In the genomic region with DNA sequence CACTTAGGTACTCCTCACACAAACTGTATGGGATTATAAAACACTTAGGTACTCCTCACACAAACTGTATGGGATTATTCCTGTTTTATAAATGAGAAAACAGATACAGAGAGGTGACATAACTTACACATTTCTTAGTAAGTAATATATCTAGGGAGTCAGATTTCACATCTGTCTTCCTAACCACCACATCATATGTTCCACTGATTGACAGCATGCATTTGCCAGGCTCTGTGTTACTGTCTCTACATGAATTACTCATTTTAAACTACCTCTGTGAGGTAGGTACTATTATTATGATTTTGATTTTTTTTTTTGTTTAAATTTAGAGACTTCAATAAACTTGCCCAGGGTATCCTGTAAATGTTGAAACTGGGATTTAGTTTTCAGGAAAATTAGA, we compare ENCODE assay signal across 16 cellular contexts.
"Had no signal": no experiment of that assay in that cellular context is flagged by ENCODE, and none has a peak within 500 bp of the region (broad histone marks: within the 10 kb centered on the region; RNA-seq: fewer than 3 reads in every experiment).

No MANE protein-coding gene starts in this region.

- H3K27ac ChIP-seq: dorsolateral prefrontal cortex, heart left ventricle, pancreas had no signal

- H3K27me3 ChIP-seq: dorsolateral prefrontal cortex, heart left ventricle, pancreas had no signal

- H3K36me3 ChIP-seq: pancreas had no signal

- FAIRE-seq: urothelium cell line had no signal

- H3K4me2 ChIP-seq: smooth muscle cell had no signal

- DNase-seq: cortex of kidney; dorsolateral prefrontal cortex; effector CD8-positive, alpha-beta T cell; foreskin melanocyte; heart left ventricle; hippocampal formation; kidney glomerular epithelial cell; occipital lobe; pancreas; right cardiac atrium; stimulated activated CD4-positive, alpha-beta T cell treated with anti-CD3 and anti-CD28 coated beads, Interleukin-2, amount 100 ng/mL, for 48 hours; stimulated activated naive CD4-positive, alpha-beta T cell treated with Interleukin-2 at 50 U/mL for 16 hours had no signal

- H3K4me3 ChIP-seq: dorsolateral prefrontal cortex, heart left ventricle, pancreas, smooth muscle cell had no signal

- ATAC-seq: heart left ventricle; left lobe of liver; natural killer cell treated with Interleukin-12 subunit alpha and Interleukin-12 subunit beta and Interleukin-15 and Interleukin-18, amount 100 ng/mL, for 72 hours; pancreas; right cardiac atrium had no signal

- H3K9me3 ChIP-seq: pancreas had no signal
